ENCODE assay signal across 8 cellular contexts in genomic region chr15:78076231-78077052, GRCh38. TPM values are rescaled to one million over a fixed set of nuclear protein-coding genes. Genes with fewer than 3 reads are reported as not detected.
A peak's percentile ranks its signal among the peaks of the same experiment; 100 is the strongest.
DNase-seq lines count a peak whose midpoint lies in the region; ATAC-seq and TF ChIP-seq lines count a peak whose summit lies in the region.

No MANE protein-coding gene starts in this region.

- no peaks in the 10 kb centered on the region for H3K9me3 ChIP-seq in BLaER1 treated with 17β-estradiol and CSF1 and Interleukin-3, amounts not matched to agents 10 nM and 100 nM (replicated peaks in 1 of 11)
- H3K9me3 ChIP-seq in left lung (no peaks in the 10 kb centered on the region), testis (no peaks in the 10 kb centered on the region)

- no peaks in the 10 kb centered on the region for H3K27me3 ChIP-seq in BLaER1 treated with 17β-estradiol and CSF1 and Interleukin-3, amounts not matched to agents 10 nM and 100 nM
- H3K27me3 ChIP-seq in left lung (no peaks in the 10 kb centered on the region), testis (no peaks in the 10 kb centered on the region)

- peaks cover 0 to 27% (median 6%) of the 10 kb centered on the region in 11 experiments; a peak in 5 of 22 replicates for H4K20me1 ChIP-seq in BLaER1 treated with 17β-estradiol and CSF1 and Interleukin-3, amounts not matched to agents 10 nM and 100 nM

- peaks cover 37 to 75% (median 45%) of the 10 kb centered on the region in 10 experiments for H3K4me1 ChIP-seq in BLaER1 treated with 17β-estradiol and CSF1 and Interleukin-3, amounts not matched to agents 10 nM and 100 nM
- H3K4me1 ChIP-seq in left lung (peaks cover 30 to 78% of the 10 kb centered on the region in 2 donors), testis (peaks cover 10% of the 10 kb centered on the region)

- ATAC-seq in HG03095 (IDR thresholded peaks at IDR 0.05; ENCODE audit: unreplicated experiment): peak; percentile 5
- ATAC-seq in left lung: peak; percentile 14
- ATAC-seq in GM18511 (IDR thresholded peaks at IDR 0.05; ENCODE audit: unreplicated experiment): no peak
- no peak for ATAC-seq in GM19328 (IDR thresholded peaks at IDR 0.05; ENCODE audit: unreplicated experiment)

- H3K4me2 ChIP-seq in BLaER1 treated with 17β-estradiol and CSF1 and Interleukin-3, amounts not matched to agents 10 nM and 100 nM: peak overlapping the region; percentile 77 to 97 (median 90)

- H3K4me3 ChIP-seq in BLaER1 treated with 17β-estradiol and CSF1 and Interleukin-3, amounts not matched to agents 10 nM and 100 nM: peak overlapping the region; percentile 88 to 99 (median 95)
- H3K4me3 ChIP-seq in astrocyte of the cerebellum (ENCODE audit: low read depth, low read length) (peak overlapping the region; percentile 72), left lung (peak overlapping the region; percentile 91 to 94), testis (peak overlapping the region; percentile 81 to 85)

- WGBS in testis, 2 donors: 20 to 23% methylated on average over 17 of the region's 17 CpGs

- no peak for TF ChIP-seq CTCF in astrocyte of the cerebellum (IDR thresholded peaks at IDR 0.05; ENCODE audit: low read depth, low read length, missing control alignments)
- TF ChIP-seq CTCF in left lung (IDR thresholded peaks at IDR 0.05): no peak
- TF ChIP-seq CTCF in testis (IDR thresholded peaks at IDR 0.05): no peak

- TF ChIP-seq POLR2A in testis (IDR thresholded peaks at IDR 0.05): no peak

- in situ Hi-C loops in astrocyte of the cerebellum (cut with HindIII; ENCODE audit: low sequenced_read_pairs): no loop called here

- intact Hi-C loops in left lung (cut with DNase I): no loop called here
- intact Hi-C loops in testis (cut with DNase I; ENCODE audit: low total_unique reads): no loop called here

- H3K27ac ChIP-seq in BLaER1 treated with 17β-estradiol and CSF1 and Interleukin-3, amounts not matched to agents 10 nM and 100 nM: peak overlapping the region; percentile 59 to 96 (median 83); a peak in 20 of 22 replicates
- H3K27ac ChIP-seq in left lung (peak overlapping the region; percentile 93 to 97), testis (peak overlapping the region; percentile 76 to 84)

- no peak for DNase-seq in astrocyte of the cerebellum (ENCODE audit: low read depth)
- DNase-seq in left lung: peak in 1 of 2 donors; percentile 55
- peak; percentile 27 for DNase-seq in testis
- no peak for DNase-seq in NCI-H748 (lab: John Stamatoyannopoulos, UW; ENCODE audit: unreplicated experiment)

- H3K9ac ChIP-seq in BLaER1 treated with 17β-estradiol and CSF1 and Interleukin-3, amounts not matched to agents 10 nM and 100 nM: peak overlapping the region; percentile 81 to 95 (median 87)

- H3K36me3 ChIP-seq in BLaER1 treated with 17β-estradiol and CSF1 and Interleukin-3, amounts not matched to agents 10 nM and 100 nM: peaks cover 0 to 15% (median 6%) of the 10 kb centered on the region in 11 experiments; a peak in 4 of 22 replicates
- H3K36me3 ChIP-seq in left lung: no peaks in the 10 kb centered on the region
- no peaks in the 10 kb centered on the region for H3K36me3 ChIP-seq in testis (ENCODE audit: low read depth, missing control alignments)

RNA-seq across cellular contexts. Expression of gene TBC1D2B, which starts 1.1 kb away (rescaled TPM):
- total RNA-seq in left lung (10 to 100 TPM; 56.2 to 64.9 TPM), testis (10 to 100 TPM; 40.6 to 41.5 TPM)
- polyA plus RNA-seq in testis (ENCODE audit: insufficient read depth, low read depth, low replicate concordance): 28.9 TPM

RNA-seq across cellular contexts. Expression of gene SH2D7, which starts 15.9 kb away (rescaled TPM):
- total RNA-seq in left lung (not detected), testis (1 to 10 TPM; 1.5 to 2.2 TPM)
- 5.0 TPM for polyA plus RNA-seq in testis (ENCODE audit: insufficient read depth, low read depth, low replicate concordance)

RNA-seq across cellular contexts. Expression of gene CIB2, which starts 54.8 kb away (rescaled TPM):
- total RNA-seq in left lung: 1 to 10 TPM; 1.3 to 3.5 TPM
- total RNA-seq in testis: 10 to 100 TPM; 24.9 to 34.3 TPM
- polyA plus RNA-seq in testis (ENCODE audit: insufficient read depth, low read depth, low replicate concordance): 43.6 TPM

Comparison
In these comparisons a context has a peak if more than half of its experiments do, and no peak if none do; other contexts are left out.
1. ATAC-seq: peak in HG03095 (single experiment) and left lung (single experiment); none in GM18511 (single experiment) and GM19328 (single experiment).
2. RNA of gene CIB2, which starts 54.8 kb away (total RNA-seq): 24.9 to 34.3 TPM in testis; 1.3 to 3.5 TPM in left lung; every median in the first group is over 4 times any median in the second.
3. Peak in every context shown above with its lines, with median percentiles within 50 percentile points of each other: H3K27ac ChIP-seq and H3K4me3 ChIP-seq.